27 cellular contexts compared by ENCODE assay signal in genomic region chr18:76673281-76674005, GRCh38.
"Had no signal": no experiment of that assay in that cellular context is flagged by ENCODE, and none has a peak within 500 bp of the region (broad histone marks: within the 10 kb centered on the region; RNA-seq: fewer than 3 reads in every experiment).

No MANE protein-coding gene starts in this region.

- H3K4me1 ChIP-seq: breast epithelium, foreskin keratinocyte, gastrocnemius medialis had no signal

- ATAC-seq: activated CD4-positive, alpha-beta T cell treated with anti-CD3 and anti-CD28 coated beads for 36 hours; activated naive CD4-positive, alpha-beta T cell treated with anti-CD3 and anti-CD28 coated beads, Interleukin-2, amount 50 U/mL, for 72 hours; activated T-cell treated with anti-CD3 and anti-CD28 coated beads, Interleukin-2, amount 50 U/mL, for 72 hours; gastrocnemius medialis had no signal

- H3K36me3 ChIP-seq: ascending aorta, breast epithelium, esophagus muscularis mucosa, gastrocnemius medialis had no signal

- H3K9me3 Mint-ChIP-seq: activated CD4-positive, alpha-beta memory T cell treated with anti-CD3 and anti-CD28 coated beads, Interleukin-2, amount 10 ng/mL, durations not matched to agents 7 days and 5 days; activated CD4-positive, alpha-beta T cell treated with anti-CD3 and anti-CD28 coated beads, Interleukin-2, amount 10 ng/mL, durations not matched to agents 24 days and 14 days; activated naive CD4-positive, alpha-beta T cell treated with anti-CD3 and anti-CD28 coated beads, Interleukin-2, amount 10 ng/mL, durations not matched to agents 7 days and 5 days; activated naive CD4-positive, alpha-beta T cell treated with anti-CD3 and anti-CD28 coated beads, Interleukin-2, amount 50 U/mL, for 72 hours; activated naive CD8-positive, alpha-beta T cell treated with anti-CD3 and anti-CD28 coated beads, Interleukin-2, amount 10 ng/mL, durations not matched to agents 7 days and 5 days; activated T-cell treated with anti-CD3 and anti-CD28 coated beads, Interleukin-2, amount 50 U/mL, for 24 hours; activated T-cell treated with anti-CD3 and anti-CD28 coated beads, Interleukin-2, amount 50 U/mL, for 72 hours; central memory CD8-positive, alpha-beta T cell; dendritic cell treated with granulocyte-macrophage colony-stimulating factor and Interleukin-4, amounts not matched to agents 40 ng/mL and 50 ng/mL, for 4 days had no signal

- H3K27ac ChIP-seq: ascending aorta, breast epithelium, coronary artery, dorsolateral prefrontal cortex, esophagus muscularis mucosa, foreskin keratinocyte, gastrocnemius medialis had no signal

- H3K4me1 Mint-ChIP-seq: activated CD4-positive, alpha-beta memory T cell treated with anti-CD3 and anti-CD28 coated beads, Interleukin-2, amount 10 ng/mL, durations not matched to agents 7 days and 5 days; activated CD4-positive, alpha-beta T cell treated with anti-CD3 and anti-CD28 coated beads for 36 hours; activated CD4-positive, alpha-beta T cell treated with anti-CD3 and anti-CD28 coated beads, Interleukin-2, amount 10 ng/mL, durations not matched to agents 24 days and 14 days; activated naive CD4-positive, alpha-beta T cell treated with anti-CD3 and anti-CD28 coated beads, Interleukin-2, amount 10 ng/mL, durations not matched to agents 7 days and 5 days; activated naive CD8-positive, alpha-beta T cell treated with anti-CD3 and anti-CD28 coated beads, Interleukin-2, amount 10 ng/mL, durations not matched to agents 7 days and 5 days; central memory CD8-positive, alpha-beta T cell had no signal

- DNase-seq: activated CD4-positive, alpha-beta memory T cell treated with anti-CD3 and anti-CD28 coated beads, Interleukin-2, amount 10 ng/mL, durations not matched to agents 7 days and 5 days; activated CD4-positive, alpha-beta T cell treated with anti-CD3 and anti-CD28 coated beads for 36 hours; activated CD4-positive, alpha-beta T cell treated with anti-CD3 and anti-CD28 coated beads, Interleukin-2, amount 10 ng/mL, durations not matched to agents 24 days and 14 days; activated CD4-positive, CD25-positive, alpha-beta regulatory T cell; activated CD4-positive, CD25-positive, alpha-beta regulatory T cell treated with anti-CD3 and anti-CD28 coated beads, Interleukin-2, amount 50 U/mL, for 72 hours; activated CD8-positive, alpha-beta memory T cell treated with anti-CD3 and anti-CD28 coated beads, Interleukin-2, amount 50 U/mL, for 48 hours; activated gamma-delta T cell; activated naive CD4-positive, alpha-beta T cell; activated naive CD4-positive, alpha-beta T cell treated with anti-CD3 and anti-CD28 coated beads, Interleukin-2, amount 10 ng/mL, durations not matched to agents 7 days and 5 days; activated naive CD8-positive, alpha-beta T cell treated with anti-CD3 and anti-CD28 coated beads, Interleukin-2, amount 10 ng/mL, durations not matched to agents 7 days and 5 days; activated T-cell treated with anti-CD3 and anti-CD28 coated beads for 4 hours; activated T-cell treated with anti-CD3 and anti-CD28 coated beads, Interleukin-2, amount 50 U/mL, for 24 hours; activated T-cell treated with anti-CD3 and anti-CD28 coated beads, Interleukin-2, amount 50 U/mL, for 72 hours; dorsolateral prefrontal cortex; effector memory CD4-positive, alpha-beta T cell; erythroblast; gastrocnemius medialis; T-helper 2 cell had no signal

- H3K36me3 Mint-ChIP-seq: activated naive CD4-positive, alpha-beta T cell treated with anti-CD3 and anti-CD28 coated beads, Interleukin-2, amount 10 ng/mL, durations not matched to agents 7 days and 5 days; activated naive CD4-positive, alpha-beta T cell treated with anti-CD3 and anti-CD28 coated beads, Interleukin-2, amount 50 U/mL, for 72 hours; activated naive CD8-positive, alpha-beta T cell treated with anti-CD3 and anti-CD28 coated beads, Interleukin-2, amount 10 ng/mL, durations not matched to agents 7 days and 5 days; brain had no signal

- H3K27me3 ChIP-seq: ascending aorta, breast epithelium, foreskin keratinocyte, gastrocnemius medialis had no signal

- H3K9me3 ChIP-seq: ascending aorta, breast epithelium, esophagus muscularis mucosa, gastrocnemius medialis had no signal

- H3K4me3 Mint-ChIP-seq: activated CD4-positive, alpha-beta memory T cell treated with anti-CD3 and anti-CD28 coated beads, Interleukin-2, amount 10 ng/mL, durations not matched to agents 7 days and 5 days; activated CD4-positive, alpha-beta T cell treated with anti-CD3 and anti-CD28 coated beads for 36 hours; activated CD4-positive, alpha-beta T cell treated with anti-CD3 and anti-CD28 coated beads, Interleukin-2, amount 10 ng/mL, durations not matched to agents 24 days and 14 days; activated naive CD4-positive, alpha-beta T cell treated with anti-CD3 and anti-CD28 coated beads, Interleukin-2, amount 10 ng/mL, durations not matched to agents 7 days and 5 days; activated naive CD8-positive, alpha-beta T cell treated with anti-CD3 and anti-CD28 coated beads, Interleukin-2, amount 10 ng/mL, durations not matched to agents 7 days and 5 days; activated T-cell treated with anti-CD3 and anti-CD28 coated beads, Interleukin-2, amount 50 U/mL, for 24 hours; activated T-cell treated with anti-CD3 and anti-CD28 coated beads, Interleukin-2, amount 50 U/mL, for 72 hours; brain; central memory CD8-positive, alpha-beta T cell; dendritic cell treated with granulocyte-macrophage colony-stimulating factor and Interleukin-4, amounts not matched to agents 40 ng/mL and 50 ng/mL, for 4 days had no signal

- H3K27ac Mint-ChIP-seq: activated CD4-positive, alpha-beta memory T cell treated with anti-CD3 and anti-CD28 coated beads, Interleukin-2, amount 10 ng/mL, durations not matched to agents 7 days and 5 days; activated CD4-positive, alpha-beta T cell treated with anti-CD3 and anti-CD28 coated beads for 36 hours; activated CD4-positive, alpha-beta T cell treated with anti-CD3 and anti-CD28 coated beads, Interleukin-2, amount 10 ng/mL, durations not matched to agents 24 days and 14 days; activated naive CD4-positive, alpha-beta T cell treated with anti-CD3 and anti-CD28 coated beads, Interleukin-2, amount 10 ng/mL, durations not matched to agents 7 days and 5 days; activated naive CD4-positive, alpha-beta T cell treated with anti-CD3 and anti-CD28 coated beads, Interleukin-2, amount 50 U/mL, for 72 hours; activated naive CD8-positive, alpha-beta T cell treated with anti-CD3 and anti-CD28 coated beads, Interleukin-2, amount 10 ng/mL, durations not matched to agents 7 days and 5 days; activated T-cell treated with anti-CD3 and anti-CD28 coated beads, Interleukin-2, amount 50 U/mL, for 24 hours; activated T-cell treated with anti-CD3 and anti-CD28 coated beads, Interleukin-2, amount 50 U/mL, for 72 hours; brain; dendritic cell treated with granulocyte-macrophage colony-stimulating factor and Interleukin-4, amounts not matched to agents 40 ng/mL and 50 ng/mL, for 4 days had no signal

- H3K4me3 ChIP-seq: ascending aorta, breast epithelium, coronary artery, dorsolateral prefrontal cortex, esophagus muscularis mucosa, gastrocnemius medialis had no signal
